ENCODE assay signal across 17 cellular contexts in the genomic region with DNA sequence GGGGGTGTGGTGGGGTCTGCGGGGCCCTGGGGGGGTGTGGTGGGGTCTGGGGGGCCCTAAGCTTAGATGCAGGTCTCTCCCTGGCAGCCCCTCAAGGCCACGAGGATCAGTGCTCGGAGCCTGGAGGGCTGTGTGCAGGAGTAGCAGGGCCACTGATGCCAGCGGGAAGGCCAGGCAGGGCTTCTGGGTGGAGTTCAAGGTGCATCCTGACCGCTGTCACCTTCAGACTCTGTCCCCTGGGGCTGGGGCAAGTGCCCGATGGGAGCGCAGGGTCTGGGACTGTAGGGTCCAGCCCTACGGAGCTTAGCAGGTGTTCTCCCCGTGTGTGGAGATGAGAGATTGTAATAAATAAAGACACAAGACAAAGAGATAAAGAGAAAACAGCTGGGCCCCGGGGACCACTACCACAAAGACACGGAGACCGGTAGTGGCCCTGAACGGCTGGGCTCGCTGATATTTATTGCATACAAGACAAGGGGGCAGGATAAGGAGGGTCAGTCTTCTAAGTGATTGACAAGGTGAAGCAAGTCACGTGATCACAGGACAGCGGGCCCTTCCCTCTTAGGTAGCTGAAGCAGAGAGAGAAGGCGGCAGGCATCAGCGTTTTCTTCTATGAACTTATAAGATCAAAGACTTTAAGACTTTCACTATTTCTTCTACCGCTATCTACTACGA. TPM values are rescaled to one million over a fixed set of nuclear protein-coding genes. Genes with fewer than 3 reads are reported as not detected.
A peak's percentile ranks its signal among the peaks of the same experiment; 100 is the strongest.
DNase-seq lines count a peak whose midpoint lies in the region; TF ChIP-seq lines count a peak whose summit lies in the region.
"Had no signal": no experiment of that assay in that cellular context is flagged by ENCODE, and none has a peak within 500 bp of the region (broad histone marks: within the 10 kb centered on the region; RNA-seq: fewer than 3 reads in every experiment).

No MANE protein-coding gene starts in this region.

- H3K4me2 ChIP-seq in osteoblast (ENCODE audit: insufficient read depth, low read length), result no peak overlapping the region

- peak overlapping the region in 1 of 8 donors; percentile 4 for H3K4me3 Mint-ChIP-seq in CD4-positive, alpha-beta memory T cell
- H3K4me3 Mint-ChIP-seq in IgD-negative memory B cell (peak overlapping the region in 2 of 4 donors; percentile 39 to 78), immature natural killer cell (no peak overlapping the region), progenitor cell of endocrine pancreas (ENCODE audit: low read depth) (no peak overlapping the region)

- no peak overlapping the region for H3K27ac ChIP-seq in CD4-positive, alpha-beta memory T cell (ENCODE audit: low read depth, low read length)
- H3K27ac ChIP-seq in osteoblast (ENCODE audit: low read depth, low read length), result no peak overlapping the region
- H3K27ac ChIP-seq: GM23248, prostate gland had no signal

- H3K79me2 ChIP-seq in osteoblast (ENCODE audit: insufficient read depth, low read length), result no peaks in the 10 kb centered on the region

- H3K27me3 ChIP-seq in CD4-positive, alpha-beta memory T cell (ENCODE audit: insufficient read depth, low read length), result peaks cover 11% of the 10 kb centered on the region
- peaks cover 34% of the 10 kb centered on the region for H3K27me3 ChIP-seq in osteoblast (ENCODE audit: insufficient read depth, low read length)

- no peak overlapping the region for H2AFZ ChIP-seq in osteoblast (ENCODE audit: low read length)
- H2AFZ ChIP-seq: GM23248, PC-9 had no signal

- H3K27me3 Mint-ChIP-seq in CD4-positive, alpha-beta memory T cell, result peaks cover 3 to 11% of the 10 kb centered on the region in 2 donors
- peaks cover 9% of the 10 kb centered on the region for H3K27me3 Mint-ChIP-seq in IgD-negative memory B cell
- H3K27me3 Mint-ChIP-seq in immature natural killer cell (ENCODE audit: low read depth in 3 of 3), result peaks cover 2 to 6% (median 3%) of the 10 kb centered on the region in 3 donors
- H3K27me3 Mint-ChIP-seq in progenitor cell of endocrine pancreas, result peaks cover 32% of the 10 kb centered on the region

- CTCF ChIA-PET in CD4-positive, alpha-beta memory T cell (lab: Charles Lee; ENCODE audit: partially characterized antibody), result interaction anchor here (1.1 to 5.0 kb wide), 2 partner anchors 8 to 82 kb away, joined by 3 to 65 read pairs; partner anchors contain the start of gene PERM1

- no peak overlapping the region for H3K4me3 ChIP-seq in CD4-positive, alpha-beta memory T cell (ENCODE audit: low read length in 2 of 2)
- no peak overlapping the region for H3K4me3 ChIP-seq in osteoblast (ENCODE audit: insufficient read depth, low read length)
- H3K4me3 ChIP-seq: GM23248, PC-9, prostate gland had no signal

- H3K36me3 Mint-ChIP-seq in CD4-positive, alpha-beta memory T cell, result no peaks in the 10 kb centered on the region
- H3K36me3 Mint-ChIP-seq in IgD-negative memory B cell (no peaks in the 10 kb centered on the region), immature natural killer cell (no peaks in the 10 kb centered on the region), progenitor cell of endocrine pancreas (ENCODE audit: insufficient read depth) (no peaks in the 10 kb centered on the region)

- peaks cover 0 to 2% (median 0%) of the 10 kb centered on the region in 8 donors for H3K9me3 Mint-ChIP-seq in CD4-positive, alpha-beta memory T cell
- no peaks in the 10 kb centered on the region for H3K9me3 Mint-ChIP-seq in IgD-negative memory B cell
- H3K9me3 Mint-ChIP-seq in immature natural killer cell, result no peaks in the 10 kb centered on the region
- H3K9me3 Mint-ChIP-seq in progenitor cell of endocrine pancreas (ENCODE audit: low read depth), result no peaks in the 10 kb centered on the region

- TF ChIP-seq CTCF in osteoblast (IDR thresholded peaks at IDR 0.05; ENCODE audit: extremely low read depth, low read depth, low read length) (no peak), progenitor cell of endocrine pancreas (IDR thresholded peaks at IDR 0.05; ENCODE audit: unreplicated experiment) (no peak)

- peak overlapping the region in 4 of 7 donors; percentile 36 to 86 (median 70) for H3K27ac Mint-ChIP-seq in CD4-positive, alpha-beta memory T cell
- H3K27ac Mint-ChIP-seq in IgD-negative memory B cell, result peak overlapping the region; percentile 23 to 82 (median 48)
- H3K27ac Mint-ChIP-seq in immature natural killer cell, result peak overlapping the region in 4 of 6 donors; percentile 24 to 65 (median 50)
- H3K27ac Mint-ChIP-seq in progenitor cell of endocrine pancreas, result no peak overlapping the region

- H3K4me1 Mint-ChIP-seq in CD4-positive, alpha-beta memory T cell, result peaks cover 0 to 11% (median 3%) of the 10 kb centered on the region in 4 donors
- H3K4me1 Mint-ChIP-seq in IgD-negative memory B cell, result peaks cover 4 to 12% (median 8%) of the 10 kb centered on the region in 3 donors
- peaks cover 0 to 4% of the 10 kb centered on the region in 2 donors for H3K4me1 Mint-ChIP-seq in immature natural killer cell
- peaks cover 1% of the 10 kb centered on the region for H3K4me1 Mint-ChIP-seq in progenitor cell of endocrine pancreas (ENCODE audit: low read depth)

- H3K9me3 ChIP-seq in CD4-positive, alpha-beta memory T cell (ENCODE audit: control insufficient read depth in 1 of 2, low read length in 2 of 2), result no peaks in the 10 kb centered on the region
- H3K9me3 ChIP-seq in osteoblast (ENCODE audit: low read depth, low read length), result no peaks in the 10 kb centered on the region
- H3K9me3 ChIP-seq: prostate gland had no signal

- peaks cover 22% of the 10 kb centered on the region for H3K4me1 ChIP-seq in CD4-positive, alpha-beta memory T cell (ENCODE audit: insufficient read depth, low read length)
- peaks cover 10% of the 10 kb centered on the region for H3K4me1 ChIP-seq in osteoblast (ENCODE audit: insufficient read depth, low read length)

- no peaks in the 10 kb centered on the region for H4K20me1 ChIP-seq in osteoblast (ENCODE audit: insufficient read depth, low read length)

- POLR2A ChIA-PET in CD4-positive, alpha-beta memory T cell (lab: Charles Lee; ENCODE audit: partially characterized antibody), result interaction anchor here (0.8 kb wide), 1 partner anchor 46 kb away, joined by 5 read pairs; no protein-coding TSS in a partner anchor

- no peak for DNase-seq in CD4-positive, alpha-beta memory T cell
- DNase-seq in immature natural killer cell (no peak), head of caudate nucleus (no peak), osteoblast (ENCODE audit: insufficient read length, low spot score, missing footprints) (no peak), progenitor cell of endocrine pancreas (ENCODE audit: low spot score, unreplicated experiment) (no peak)
- DNase-seq: activated CD8-positive, alpha-beta memory T cell treated with anti-CD3 and anti-CD28 coated beads, Interleukin-2, amount 50 U/mL, for 4 hours; aorta; DND-41; foreskin melanocyte; GM23248; left ventricle myocardium superior; NCI-H2029; NCI-H526 treated with DMSO at 0.1 percent for 48 hours; PC-9 had no signal

- intact Hi-C loops in CD4-positive, alpha-beta memory T cell (cut with micrococcal nuclease), result no loop called here
- intact Hi-C loops in head of caudate nucleus (cut with DNase I), result no loop called here

- H3K36me3 ChIP-seq in CD4-positive, alpha-beta memory T cell (ENCODE audit: insufficient read depth, low read length), result no peaks in the 10 kb centered on the region
- no peaks in the 10 kb centered on the region for H3K36me3 ChIP-seq in osteoblast (ENCODE audit: insufficient read depth, low read length)
- H3K36me3 ChIP-seq: prostate gland had no signal

RNA-seq across cellular contexts. Expression of gene RNF223, which starts 8.7 kb away (rescaled TPM):
- not detected for total RNA-seq in CD4-positive, alpha-beta memory T cell
- not detected for polyA plus RNA-seq in CD4-positive, alpha-beta memory T cell
- not detected for polyA plus RNA-seq in IgD-negative memory B cell
- polyA plus RNA-seq in immature natural killer cell, result not detected
- total RNA-seq in osteoblast, result not detected in 2 replicates
- not detected in 2 replicates for total RNA-seq in progenitor cell of endocrine pancreas
- total RNA-seq: aorta, GM23248, left ventricle myocardium superior had no signal
- polyA plus RNA-seq: aorta, BJ, GM23248 had no signal

RNA-seq across cellular contexts. Expression of gene AGRN, which starts 45.5 kb away (rescaled TPM):
- total RNA-seq in CD4-positive, alpha-beta memory T cell, result 1 to 10 TPM; 1.2 to 1.4 TPM
- not detected for polyA plus RNA-seq in CD4-positive, alpha-beta memory T cell
- polyA plus RNA-seq in IgD-negative memory B cell, result 0.05 TPM
- under 1 TPM in 1 of 3 donors, not detected in 2; 0.87 TPM for polyA plus RNA-seq in immature natural killer cell
- total RNA-seq in osteoblast, result 14.7 and 30.0 TPM in 2 replicates
- total RNA-seq in progenitor cell of endocrine pancreas, result 330 and 335 TPM in 2 replicates

RNA-seq across cellular contexts. Expression of gene C1orf159, which starts 50.5 kb away (rescaled TPM):
- total RNA-seq in CD4-positive, alpha-beta memory T cell, result 10 to 100 TPM; 15.0 to 15.1 TPM
- polyA plus RNA-seq in CD4-positive, alpha-beta memory T cell, result 1 to 10 TPM; 3.8 to 7.9 TPM
- polyA plus RNA-seq in IgD-negative memory B cell (7.9 TPM), immature natural killer cell (1 to 10 TPM in 2 of 3 donors, under 1 TPM in 1; 0.99 to 7.5 (median 4.1) TPM)
- total RNA-seq in osteoblast (5.4 and 8.5 TPM in 2 replicates), progenitor cell of endocrine pancreas (21.3 and 23.2 TPM in 2 replicates)

RNA-seq across cellular contexts. Expression of gene ISG15, which starts 52.1 kb away (rescaled TPM):
- total RNA-seq in CD4-positive, alpha-beta memory T cell, result 10 to 100 TPM; 31.6 to 33.2 TPM
- polyA plus RNA-seq in CD4-positive, alpha-beta memory T cell, result 100 to 1,000 TPM; 212 to 309 TPM
- polyA plus RNA-seq in IgD-negative memory B cell (191 TPM), immature natural killer cell (100 to 1,000 TPM; 304 to 360 (median 354) TPM)
- total RNA-seq in osteoblast (55.4 and 90.5 TPM in 2 replicates), progenitor cell of endocrine pancreas (13.6 and 14.3 TPM in 2 replicates)
